Comparison of ENCODE assay signal across 11 cellular contexts in genomic region chr3:48268936-48269551, GRCh38. TPM values are rescaled to one million over a fixed set of nuclear protein-coding genes. Genes with fewer than 3 reads are reported as not detected.
A peak's percentile ranks its signal among the peaks of the same experiment; 100 is the strongest.
DNase-seq lines count a peak whose midpoint lies in the region; ATAC-seq and TF ChIP-seq lines count a peak whose summit lies in the region.
"Had no signal": no experiment of that assay in that cellular context is flagged by ENCODE, and none has a peak within 500 bp of the region (broad histone marks: within the 10 kb centered on the region; RNA-seq: fewer than 3 reads in every experiment).

No MANE protein-coding gene starts in this region.

- intact Hi-C loops in left ventricle myocardium inferior (cut with micrococcal nuclease): no loop called here

- POLR2A ChIA-PET in activated naive CD8-positive, alpha-beta T cell treated with anti-CD3 and anti-CD28 coated beads, Interleukin-2, amount 10 ng/mL, durations not matched to agents 7 days and 5 days (lab: Charles Lee): interaction anchor here (0.5 to 1.9 kb wide), 15 partner anchors 10 to 933 kb away, joined by 3 to 17 read pairs (median 4); partner anchors contain the start of genes CDC25A and ZNF589

- no peaks in the 10 kb centered on the region for H3K27me3 Mint-ChIP-seq in activated naive CD8-positive, alpha-beta T cell treated with anti-CD3 and anti-CD28 coated beads, Interleukin-2, amount 10 ng/mL, durations not matched to agents 7 days and 5 days
- H3K27me3 Mint-ChIP-seq in neural crest cell (ENCODE audit: low read depth): no peaks in the 10 kb centered on the region

- no peaks in the 10 kb centered on the region for H3K9me3 ChIP-seq in left ventricle myocardium inferior (replicated peaks)

- DNase-seq in activated CD4-positive, CD25-positive, alpha-beta regulatory T cell treated with anti-CD3 and anti-CD28 coated beads, Interleukin-2, amount 50 U/mL, for 72 hours: peak; percentile 43
- DNase-seq in activated naive CD8-positive, alpha-beta T cell treated with anti-CD3 and anti-CD28 coated beads, Interleukin-2, amount 10 ng/mL, durations not matched to agents 7 days and 5 days: peak; percentile 34
- DNase-seq in neural crest cell (ENCODE audit: low read depth, low spot score): no peak
- DNase-seq in stimulated activated naive CD8-positive, alpha-beta T cell treated with anti-CD3 and anti-CD28 coated beads, Interleukin-15, Interleukin-2, amounts not matched to agents 100 U/mL and 50 U/mL, for 24 hours: peak; percentile 56
- DNase-seq in left ventricle myocardium inferior: no peak
- no peak for DNase-seq in RKO (ENCODE audit: low spot score)
- DNase-seq: Right ventricle myocardium superior had no signal

- H3K36me3 ChIP-seq in left ventricle myocardium inferior: peaks cover 35% of the 10 kb centered on the region

- no peak overlapping the region for H3K4me3 ChIP-seq in left ventricle myocardium inferior

- H3K27me3 ChIP-seq in left ventricle myocardium inferior (ENCODE audit: low read depth): no peaks in the 10 kb centered on the region

- peak overlapping the region; percentile 66 for H3K4me3 Mint-ChIP-seq in activated naive CD8-positive, alpha-beta T cell treated with anti-CD3 and anti-CD28 coated beads, Interleukin-2, amount 10 ng/mL, durations not matched to agents 7 days and 5 days
- no peak overlapping the region for H3K4me3 Mint-ChIP-seq in neural crest cell

- H3K27ac Mint-ChIP-seq in activated naive CD8-positive, alpha-beta T cell treated with anti-CD3 and anti-CD28 coated beads, Interleukin-2, amount 10 ng/mL, durations not matched to agents 7 days and 5 days: peak overlapping the region; percentile 88
- peak overlapping the region; percentile 87 for H3K27ac Mint-ChIP-seq in neural crest cell (ENCODE audit: unreplicated experiment)

- peaks cover 12% of the 10 kb centered on the region for H3K4me1 ChIP-seq in left ventricle myocardium inferior

- H3K9me3 Mint-ChIP-seq in activated naive CD8-positive, alpha-beta T cell treated with anti-CD3 and anti-CD28 coated beads, Interleukin-2, amount 10 ng/mL, durations not matched to agents 7 days and 5 days: no peaks in the 10 kb centered on the region
- no peaks in the 10 kb centered on the region for H3K9me3 Mint-ChIP-seq in neural crest cell

- TF ChIP-seq CTCF in neural crest cell (conservative IDR thresholded peaks at IDR 0.05) (no peak), left ventricle myocardium inferior (IDR thresholded peaks at IDR 0.05; ENCODE audit: borderline replicate concordance) (no peak)

- H3K27ac ChIP-seq in left ventricle myocardium inferior (replicated peaks): no peak overlapping the region

- peaks cover 30% of the 10 kb centered on the region for H3K4me1 Mint-ChIP-seq in activated naive CD8-positive, alpha-beta T cell treated with anti-CD3 and anti-CD28 coated beads, Interleukin-2, amount 10 ng/mL, durations not matched to agents 7 days and 5 days
- H3K4me1 Mint-ChIP-seq in neural crest cell: peaks cover 17% of the 10 kb centered on the region

- ATAC-seq in activated naive CD8-positive, alpha-beta T cell treated with anti-CD3 and anti-CD28 coated beads, Interleukin-2, amount 10 ng/mL, durations not matched to agents 7 days and 5 days (ENCODE audit: low read depth): peak; percentile 11
- ATAC-seq in stimulated activated naive CD8-positive, alpha-beta T cell treated with anti-CD3 and anti-CD28 coated beads, Interleukin-15, Interleukin-2, amounts not matched to agents 100 U/mL and 50 U/mL, for 24 hours: peak; percentile 51
- ATAC-seq in GM18858 (IDR thresholded peaks at IDR 0.05; ENCODE audit: unreplicated experiment) (no peak), GM21528 (IDR thresholded peaks at IDR 0.05; ENCODE audit: low FRiP score, unreplicated experiment) (no peak)
- ATAC-seq: HCT116 had no signal

- peaks cover 20% of the 10 kb centered on the region for H3K36me3 Mint-ChIP-seq in activated naive CD8-positive, alpha-beta T cell treated with anti-CD3 and anti-CD28 coated beads, Interleukin-2, amount 10 ng/mL, durations not matched to agents 7 days and 5 days
- peaks cover 47% of the 10 kb centered on the region for H3K36me3 Mint-ChIP-seq in neural crest cell (ENCODE audit: low read depth)

RNA-seq across cellular contexts. Expression of gene ZNF589, which starts 28.1 kb away (rescaled TPM):
- total RNA-seq in activated naive CD8-positive, alpha-beta T cell treated with anti-CD3 and anti-CD28 coated beads, Interleukin-2, amount 10 ng/mL, durations not matched to agents 7 days and 5 days: 10 to 100 TPM; 35.9 to 43.1 TPM
- total RNA-seq in neural crest cell (32.6 and 33.2 TPM in 2 replicates), left ventricle myocardium inferior (6.6 TPM)

RNA-seq across cellular contexts. Expression of gene NME6, which starts 32.1 kb away (rescaled TPM):
- total RNA-seq in activated naive CD8-positive, alpha-beta T cell treated with anti-CD3 and anti-CD28 coated beads, Interleukin-2, amount 10 ng/mL, durations not matched to agents 7 days and 5 days: 10 to 100 TPM; 37.5 to 39.8 TPM
- total RNA-seq in neural crest cell (37.2 and 40.5 TPM in 2 replicates), left ventricle myocardium inferior (20.4 TPM)

RNA-seq across cellular contexts. Expression of gene CAMP, which starts 45.7 kb away (rescaled TPM):
- total RNA-seq in activated naive CD8-positive, alpha-beta T cell treated with anti-CD3 and anti-CD28 coated beads, Interleukin-2, amount 10 ng/mL, durations not matched to agents 7 days and 5 days: not detected
- not detected in 2 replicates for total RNA-seq in neural crest cell
- not detected for total RNA-seq in left ventricle myocardium inferior
- total RNA-seq: LHCN-M2, Right ventricle myocardium superior had no signal

Comparison
In these comparisons a context has a peak if more than half of its experiments do, and no peak if none do; other contexts are left out.
1. DNase-seq: peak in activated CD4-positive, CD25-positive, alpha-beta regulatory T cell treated with anti-CD3 and anti-CD28 coated beads, Interleukin-2, amount 50 U/mL, for 72 hours (single experiment), activated naive CD8-positive, alpha-beta T cell treated with anti-CD3 and anti-CD28 coated beads, Interleukin-2, amount 10 ng/mL, durations not matched to agents 7 days and 5 days (single experiment) and stimulated activated naive CD8-positive, alpha-beta T cell treated with anti-CD3 and anti-CD28 coated beads, Interleukin-15, Interleukin-2, amounts not matched to agents 100 U/mL and 50 U/mL, for 24 hours (single experiment); none in neural crest cell (single experiment), left ventricle myocardium inferior (single experiment) and RKO (single experiment).
2. ATAC-seq: peak in activated naive CD8-positive, alpha-beta T cell treated with anti-CD3 and anti-CD28 coated beads, Interleukin-2, amount 10 ng/mL, durations not matched to agents 7 days and 5 days (single experiment) and stimulated activated naive CD8-positive, alpha-beta T cell treated with anti-CD3 and anti-CD28 coated beads, Interleukin-15, Interleukin-2, amounts not matched to agents 100 U/mL and 50 U/mL, for 24 hours (single experiment); none in GM18858 (single experiment) and GM21528 (single experiment).